ENCODE assay signal across 10 cellular contexts in the genomic region with DNA sequence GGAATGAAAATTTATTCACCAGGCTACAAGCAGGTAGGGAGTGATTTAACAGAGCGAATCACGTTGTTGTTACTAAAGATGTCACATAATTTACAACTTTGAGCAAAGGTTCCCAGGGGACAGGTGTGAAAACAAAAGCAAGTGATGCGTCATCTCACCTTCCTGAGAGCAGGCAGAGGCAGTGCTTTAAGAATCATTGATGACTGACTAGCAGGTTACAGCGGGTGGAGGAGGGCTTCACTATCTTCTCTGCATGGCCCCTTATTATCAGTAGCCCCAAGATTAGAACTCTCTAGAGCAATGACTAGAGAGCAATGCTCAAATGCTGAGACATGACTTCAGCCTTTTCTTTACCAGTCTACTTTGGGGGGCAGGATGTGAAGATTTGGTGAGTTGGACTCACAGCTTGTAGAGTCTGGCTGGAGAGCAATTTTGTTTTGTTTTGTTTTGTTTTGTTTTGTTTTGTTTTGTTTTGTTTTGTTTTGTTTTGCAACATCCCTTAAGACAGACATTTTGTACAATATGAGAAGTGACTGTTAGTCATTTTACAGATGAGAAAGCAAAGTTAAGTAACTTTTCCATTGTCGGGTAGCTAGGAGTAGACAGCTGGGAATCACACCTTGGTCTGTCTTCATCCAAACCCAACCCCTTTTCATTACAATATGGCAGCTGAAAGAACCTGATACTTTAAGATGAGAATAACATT.
DNase-seq lines count a peak whose midpoint lies in the region; ATAC-seq and TF ChIP-seq lines count a peak whose summit lies in the region.
"Had no signal": no experiment of that assay in that cellular context is flagged by ENCODE, and none has a peak within 500 bp of the region (broad histone marks: within the 10 kb centered on the region; RNA-seq: fewer than 3 reads in every experiment).

No MANE protein-coding gene starts in this region.

- H3K27ac ChIP-seq in prostate gland, result no peak overlapping the region
- H3K27ac ChIP-seq: thoracic aorta had no signal

- no peak overlapping the region for H3K4me3 ChIP-seq in GM12864 (ENCODE audit: low read depth, low read length)
- H3K4me3 ChIP-seq in prostate gland, result no peak overlapping the region
- H3K4me3 ChIP-seq: thoracic aorta had no signal

- intact Hi-C loops in prostate gland (cut with DNase I), result no loop called here

- DNase-seq in GM12864 (ENCODE audit: low read depth), result peak; percentile 48
- DNase-seq in central memory CD8-positive, alpha-beta T cell (ENCODE audit: low spot score in 2 of 2), result peak in 1 of 2 donors; percentile 65
- no peak for DNase-seq in occipital lobe (lab: John Stamatoyannopoulos, UW)
- DNase-seq in prostate gland (ENCODE audit: low spot score), result no peak
- no peak for DNase-seq in activated CD4-positive, CD25-positive, alpha-beta regulatory T cell (lab: John Stamatoyannopoulos, UW)
- DNase-seq in DMS 273 treated with DMSO at 0.1 percent for 48 hours (lab: John Stamatoyannopoulos, UW), result no peak

- H3K27ac Mint-ChIP-seq in central memory CD8-positive, alpha-beta T cell (ENCODE audit: low read depth), result peak overlapping the region; percentile 95
- H3K27ac Mint-ChIP-seq: activated T-cell treated with anti-CD3 and anti-CD28 coated beads, Interleukin-2, amount 50 U/mL, for 72 hours had no signal

- WGBS in prostate gland, result 72% methylated on average over 5 of the region's 5 CpGs

- H3K4me3 Mint-ChIP-seq in central memory CD8-positive, alpha-beta T cell, result peak overlapping the region; percentile 45

- H3K27me3 Mint-ChIP-seq in central memory CD8-positive, alpha-beta T cell, result no peaks in the 10 kb centered on the region

- ATAC-seq in GM19324 (IDR thresholded peaks at IDR 0.05; ENCODE audit: low FRiP score, unreplicated experiment), result peak; percentile 66
- peak; percentile 53 for ATAC-seq in HG03060 (IDR thresholded peaks at IDR 0.05; ENCODE audit: low read depth, unreplicated experiment)
- ATAC-seq in central memory CD8-positive, alpha-beta T cell (replicated peaks; ENCODE audit: extremely low read depth, poor library complexity, severe bottlenecking), result peak; percentile 59
- ATAC-seq: activated T-cell treated with anti-CD3 and anti-CD28 coated beads, Interleukin-2, amount 50 U/mL, for 72 hours had no signal

- TF ChIP-seq POLR2A in prostate gland (IDR thresholded peaks at IDR 0.05), result no peak

- H3K27me3 ChIP-seq in prostate gland (replicated peaks; ENCODE audit: insufficient read depth), result no peaks in the 10 kb centered on the region

- peaks cover 8% of the 10 kb centered on the region for H3K36me3 Mint-ChIP-seq in central memory CD8-positive, alpha-beta T cell (ENCODE audit: insufficient read depth)

- peaks cover 45% of the 10 kb centered on the region for H3K4me1 Mint-ChIP-seq in central memory CD8-positive, alpha-beta T cell

- no peaks in the 10 kb centered on the region for H3K4me1 ChIP-seq in prostate gland (replicated peaks)

- no peaks in the 10 kb centered on the region for H3K9me3 Mint-ChIP-seq in central memory CD8-positive, alpha-beta T cell

- H3K36me3 ChIP-seq in prostate gland, result no peaks in the 10 kb centered on the region
- H3K36me3 ChIP-seq: thoracic aorta had no signal

- no peaks in the 10 kb centered on the region for H3K9me3 ChIP-seq in prostate gland
- H3K9me3 ChIP-seq: thoracic aorta had no signal

- TF ChIP-seq CTCF in GM12864 (IDR thresholded peaks at IDR 0.05; ENCODE audit: low read depth, low read length, missing control alignments) (no peak), prostate gland (IDR thresholded peaks at IDR 0.05) (no peak)
